In genomic region chr20:36255445-36255844, GRCh38 we compare ENCODE assay signal across 28 cellular contexts.
"Had no signal": no experiment of that assay in that cellular context is flagged by ENCODE, and none has a peak within 500 bp of the region (broad histone marks: within the 10 kb centered on the region; RNA-seq: fewer than 3 reads in every experiment).

No MANE protein-coding gene starts in this region.

- H3K36me3 ChIP-seq: colonic mucosa had no signal

- H3K9me3 Mint-ChIP-seq: activated CD4-positive, alpha-beta memory T cell treated with anti-CD3 and anti-CD28 coated beads for 36 hours; activated CD4-positive, alpha-beta T cell treated with anti-CD3 and anti-CD28 coated beads, Interleukin-2, amount 10 ng/mL, durations not matched to agents 24 days and 14 days; activated naive CD8-positive, alpha-beta T cell treated with anti-CD3 and anti-CD28 coated beads for 36 hours; activated T-helper 1 cell treated with anti-CD3 and anti-CD28 coated beads, Interleukin-12 subunit alpha, Interleukin-12 subunit beta, Interleukin-2, Interleukin-4 antibody, amounts not matched to agents 30 ng/mL and 10 ng/mL and 1 ng/mL, durations not matched to agents 14 hours and 24 hours and 36 hours; activated T-helper 2 cell treated with anti-CD3 and anti-CD28 coated beads, Interferon-gamma antibody, Interleukin-2, Interleukin-4, amounts not matched to agents 10 μg/mL and 5 μg/mL and 100 μg/mL, durations not matched to agents 14 hours and 24 hours and 36 hours; endodermal cell; T-helper 2 cell treated with Interferon-gamma antibody and Interleukin-4, amounts not matched to agents 5 μg/mL and 100 μg/mL, for 36 hours had no signal

- H3K4me1 ChIP-seq: body of pancreas, colonic mucosa had no signal

- H3K27ac ChIP-seq: body of pancreas, colonic mucosa, heart left ventricle had no signal

- H3K27me3 Mint-ChIP-seq: activated CD4-positive, alpha-beta memory T cell treated with anti-CD3 and anti-CD28 coated beads for 36 hours; activated CD4-positive, alpha-beta T cell treated with anti-CD3 and anti-CD28 coated beads for 36 hours; activated CD4-positive, alpha-beta T cell treated with anti-CD3 and anti-CD28 coated beads, Interleukin-2, amount 10 ng/mL, durations not matched to agents 24 days and 14 days; activated CD8-positive, alpha-beta memory T cell treated with anti-CD3 and anti-CD28 coated beads, Interleukin-2, amount 10 ng/mL, durations not matched to agents 7 days and 5 days; activated naive CD8-positive, alpha-beta T cell treated with anti-CD3 and anti-CD28 coated beads for 36 hours; T-helper 17 cell had no signal

- DNase-seq: activated CD4-positive, alpha-beta memory T cell treated with anti-CD3 and anti-CD28 coated beads for 36 hours; activated CD4-positive, alpha-beta T cell treated with anti-CD3 and anti-CD28 coated beads for 36 hours; activated CD4-positive, alpha-beta T cell treated with anti-CD3 and anti-CD28 coated beads, Interleukin-2, amount 10 ng/mL, durations not matched to agents 24 days and 14 days; activated CD4-positive, CD25-positive, alpha-beta regulatory T cell; activated CD4-positive, CD25-positive, alpha-beta regulatory T cell treated with anti-CD3 and anti-CD28 coated beads, Interleukin-2, amount 50 U/mL, for 72 hours; activated CD8-positive, alpha-beta memory T cell treated with anti-CD3 and anti-CD28 coated beads, Interleukin-2, amount 10 ng/mL, durations not matched to agents 7 days and 5 days; activated CD8-positive, alpha-beta memory T cell treated with anti-CD3 and anti-CD28 coated beads, Interleukin-2, amount 50 U/mL, for 4 hours; activated CD8-positive, alpha-beta T cell treated with anti-CD3 and anti-CD28 coated beads, Interleukin-2, amount 10 ng/mL, durations not matched to agents 7 days and 5 days; activated gamma-delta T cell treated with Interleukin-2 at 50 U/mL for 16 hours; activated naive CD4-positive, alpha-beta T cell treated with anti-CD3 and anti-CD28 coated beads, Interleukin-2, amount 50 U/mL, for 16 hours; activated naive CD4-positive, alpha-beta T cell treated with Interleukin-2 at 50 U/mL for 16 hours; activated naive CD8-positive, alpha-beta T cell treated with anti-CD3 and anti-CD28 coated beads for 36 hours; activated T-cell treated with anti-CD3 and anti-CD28 coated beads, Interleukin-2, amount 50 U/mL, for 1 hour; activated T-cell treated with anti-CD3 and anti-CD28 coated beads, Interleukin-2, amount 50 U/mL, for 48 hours; amniotic stem cell; body of pancreas; colonic mucosa; effector memory CD4-positive, alpha-beta T cell; endodermal cell; foreskin fibroblast; glutamatergic neuron; heart left ventricle; T-helper 1 cell; T-helper 17 cell had no signal

- H3K27me3 ChIP-seq: body of pancreas, colonic mucosa, heart left ventricle had no signal

- H3K4me3 ChIP-seq: body of pancreas, colonic mucosa, heart left ventricle had no signal

- H3K4me3 Mint-ChIP-seq: activated CD4-positive, alpha-beta memory T cell treated with anti-CD3 and anti-CD28 coated beads for 36 hours; activated CD4-positive, alpha-beta T cell treated with anti-CD3 and anti-CD28 coated beads for 36 hours; activated CD4-positive, alpha-beta T cell treated with anti-CD3 and anti-CD28 coated beads, Interleukin-2, amount 10 ng/mL, durations not matched to agents 24 days and 14 days; activated CD8-positive, alpha-beta memory T cell treated with anti-CD3 and anti-CD28 coated beads, Interleukin-2, amount 10 ng/mL, durations not matched to agents 7 days and 5 days; activated CD8-positive, alpha-beta T cell treated with anti-CD3 and anti-CD28 coated beads, Interleukin-2, amount 10 ng/mL, durations not matched to agents 7 days and 5 days; activated naive CD8-positive, alpha-beta T cell treated with anti-CD3 and anti-CD28 coated beads for 36 hours; activated T-helper 1 cell treated with anti-CD3 and anti-CD28 coated beads, Interleukin-12 subunit alpha, Interleukin-12 subunit beta, Interleukin-2, Interleukin-4 antibody, amounts not matched to agents 30 ng/mL and 10 ng/mL and 1 ng/mL, durations not matched to agents 14 hours and 24 hours and 36 hours; endodermal cell; T-helper 17 cell; T-helper 2 cell treated with Interferon-gamma antibody and Interleukin-4, amounts not matched to agents 5 μg/mL and 100 μg/mL, for 36 hours had no signal

- H3K9me3 ChIP-seq: body of pancreas, colonic mucosa, heart left ventricle had no signal

- ATAC-seq: activated CD4-positive, alpha-beta T cell treated with anti-CD3 and anti-CD28 coated beads for 36 hours; activated CD8-positive, alpha-beta memory T cell treated with anti-CD3 and anti-CD28 coated beads, Interleukin-2, amount 10 ng/mL, durations not matched to agents 7 days and 5 days; activated CD8-positive, alpha-beta T cell treated with anti-CD3 and anti-CD28 coated beads, Interleukin-2, amount 10 ng/mL, durations not matched to agents 7 days and 5 days; body of pancreas; esophagus mucosa; heart left ventricle; T-helper 17 cell had no signal

- H3K27ac Mint-ChIP-seq: activated CD4-positive, alpha-beta memory T cell treated with anti-CD3 and anti-CD28 coated beads for 36 hours; activated CD4-positive, alpha-beta T cell treated with anti-CD3 and anti-CD28 coated beads for 36 hours; activated CD4-positive, alpha-beta T cell treated with anti-CD3 and anti-CD28 coated beads, Interleukin-2, amount 10 ng/mL, durations not matched to agents 24 days and 14 days; activated CD8-positive, alpha-beta memory T cell treated with anti-CD3 and anti-CD28 coated beads, Interleukin-2, amount 10 ng/mL, durations not matched to agents 7 days and 5 days; activated CD8-positive, alpha-beta T cell treated with anti-CD3 and anti-CD28 coated beads, Interleukin-2, amount 10 ng/mL, durations not matched to agents 7 days and 5 days; activated naive CD8-positive, alpha-beta T cell treated with anti-CD3 and anti-CD28 coated beads for 36 hours; activated T-helper 1 cell treated with anti-CD3 and anti-CD28 coated beads, Interleukin-12 subunit alpha, Interleukin-12 subunit beta, Interleukin-2, Interleukin-4 antibody, amounts not matched to agents 30 ng/mL and 10 ng/mL and 1 ng/mL, durations not matched to agents 14 hours and 24 hours and 36 hours; activated T-helper 2 cell treated with anti-CD3 and anti-CD28 coated beads, Interferon-gamma antibody, Interleukin-2, Interleukin-4, amounts not matched to agents 10 μg/mL and 5 μg/mL and 100 μg/mL, durations not matched to agents 14 hours and 24 hours and 36 hours; endodermal cell; T-helper 17 cell; T-helper 2 cell treated with Interferon-gamma antibody and Interleukin-4, amounts not matched to agents 5 μg/mL and 100 μg/mL, for 36 hours had no signal
